25 cellular contexts compared by ENCODE assay signal in genomic region chr2:98436734-98437133, GRCh38. TPM values are rescaled to one million over a fixed set of nuclear protein-coding genes. Genes with fewer than 3 reads are reported as not detected.
DNase-seq lines count a peak whose midpoint lies in the region; ATAC-seq and TF ChIP-seq lines count a peak whose summit lies in the region.
"Had no signal": no experiment of that assay in that cellular context is flagged by ENCODE, and none has a peak within 500 bp of the region (broad histone marks: within the 10 kb centered on the region; RNA-seq: fewer than 3 reads in every experiment).

No MANE protein-coding gene starts in this region.

- no TSS peak for BruUV-seq in Calu3 (replicated peaks; lab: Mats Ljungman, UMichigan)

- H3K9me3 ChIP-seq in HUES48 (ENCODE audit: control insufficient read depth, insufficient read depth, low read length) (peaks cover 38% of the 10 kb centered on the region), heart left ventricle (peaks cover 0 to 51% (median 8%) of the 10 kb centered on the region in 12 donors), lung (ENCODE audit: control insufficient read depth in 2 of 2, insufficient read depth in 1 of 2, low read length in 1 of 2) (no peaks in the 10 kb centered on the region)
- H3K9me3 ChIP-seq: prostate gland, testis had no signal

- intact Hi-C loops in Calu3 (cut with micrococcal nuclease; ENCODE audit: unreplicated experiment) (no loop called here), heart left ventricle (cut with DNase I) (no loop called here), posterior vena cava (cut with DNase I) (no loop called here)

- H3K36me3 Mint-ChIP-seq in Calu3 (ENCODE audit: insufficient read depth, unreplicated experiment): peaks cover 17% of the 10 kb centered on the region

- H3K36me3 ChIP-seq in HUES48 (ENCODE audit: control insufficient read depth, insufficient read depth, low read length) (no peaks in the 10 kb centered on the region), heart left ventricle (no peaks in the 10 kb centered on the region), lung (ENCODE audit: control insufficient read depth in 2 of 2, insufficient read depth in 2 of 2, low read length in 2 of 2) (no peaks in the 10 kb centered on the region)
- H3K36me3 ChIP-seq: prostate gland, vagina had no signal

- H3K4me1 ChIP-seq in HUES48 (ENCODE audit: control insufficient read depth, insufficient read depth, low read length) (peaks cover 14% of the 10 kb centered on the region), heart left ventricle (peaks cover 0 to 14% (median 0%) of the 10 kb centered on the region in 12 donors), lung (ENCODE audit: control insufficient read depth in 2 of 2, insufficient read depth in 2 of 2, low read length in 2 of 2) (no peaks in the 10 kb centered on the region)
- H3K4me1 ChIP-seq: prostate gland, testis, vagina had no signal

- H3K4me3 ChIP-seq in HUES48 (ENCODE audit: low read depth, low read length) (0 out of 2 replicates have a peak overlapping the region, but pooled peaks have one; percentile 8), heart left ventricle (no peak overlapping the region), lung (no peak overlapping the region)
- H3K4me3 ChIP-seq: dorsolateral prefrontal cortex, prostate gland, testis, vagina had no signal

- H3K27ac ChIP-seq in HUES48 (ENCODE audit: low read depth, low read length): no peak overlapping the region
- H3K27ac ChIP-seq in heart left ventricle: peak overlapping the region in 11 of 12 donors; percentile 2 to 72 (median 57)
- H3K27ac ChIP-seq in lung (ENCODE audit: low read depth in 1 of 2, low read length in 1 of 2): no peak overlapping the region
- H3K27ac ChIP-seq: dorsolateral prefrontal cortex, HL-60, prostate gland, testis, vagina had no signal

- H3K9me3 Mint-ChIP-seq in Calu3 (ENCODE audit: low read depth, unreplicated experiment): no peaks in the 10 kb centered on the region

- TF ChIP-seq POLR2A in heart left ventricle (IDR thresholded peaks at IDR 0.05): no peak

- peak overlapping the region; percentile 86 for H3K27ac Mint-ChIP-seq in Calu3 (ENCODE audit: unreplicated experiment)
- H3K27ac Mint-ChIP-seq: activated B cell treated with CpG ODN at 0.5 μM for 24 hours; activated naive CD8-positive, alpha-beta T cell treated with anti-CD3 and anti-CD28 coated beads, Interleukin-2, amount 50 U/mL, for 24 hours had no signal

- peaks cover 54% of the 10 kb centered on the region for H3K4me1 Mint-ChIP-seq in Calu3 (ENCODE audit: low read depth, unreplicated experiment)

- H3K9ac ChIP-seq in HUES48 (ENCODE audit: low read depth, low read length): peak overlapping the region; percentile 20; the same call in 1 of the 2 replicates

- peak; percentile 61 for DNase-seq in Calu3
- peak in 4 of 5 donors; percentile 59 to 67 (median 62) for DNase-seq in heart left ventricle
- DNase-seq in lung (ENCODE audit: low spot score): no peak
- no peak for DNase-seq in NCI-H526 (lab: John Stamatoyannopoulos, UW)
- no peak for DNase-seq in activated gamma-delta T cell (lab: John Stamatoyannopoulos, UW)
- DNase-seq in posterior vena cava (ENCODE audit: low spot score): no peak
- DNase-seq: activated B cell treated with CpG ODN at 0.5 μM for 24 hours; activated CD4-positive, alpha-beta T cell treated with anti-CD3 and anti-CD28 coated beads, Interleukin-2, amount 50 U/mL, for 48 hours; activated effector memory CD4-positive, alpha-beta T cell treated with anti-CD3 and anti-CD28 coated beads, Interleukin-2, amount 50 U/mL, for 16 hours; activated naive CD8-positive, alpha-beta T cell treated with anti-CD3 and anti-CD28 coated beads, Interleukin-2, amount 50 U/mL, for 24 hours; dorsolateral prefrontal cortex; kidney; mammary epithelial cell; NCI-H1048; NCI-H1694 treated with DMSO at 0.1 percent for 48 hours; NCI-H2171; NCI-H524; SIG-M5; stimulated activated naive CD8-positive, alpha-beta T cell treated with anti-CD3 and anti-CD28 coated beads, Interleukin-15, Interleukin-2, amounts not matched to agents 100 U/mL and 50 U/mL, for 24 hours; testis had no signal

- CTCF ChIA-PET in Calu3 (lab: Charles Lee): no interaction called here

- ATAC-seq in heart left ventricle: peak; percentile 86 to 99 (median 90)
- ATAC-seq in lung (ENCODE audit: insufficient read depth, low FRiP score): peak; percentile 47
- no peak for ATAC-seq in HG03025 (IDR thresholded peaks at IDR 0.05; ENCODE audit: low FRiP score, unreplicated experiment)
- ATAC-seq: activated naive CD8-positive, alpha-beta T cell treated with anti-CD3 and anti-CD28 coated beads, Interleukin-2, amount 50 U/mL, for 24 hours; stimulated activated naive CD8-positive, alpha-beta T cell treated with anti-CD3 and anti-CD28 coated beads, Interleukin-15, Interleukin-2, amounts not matched to agents 100 U/mL and 50 U/mL, for 24 hours had no signal

- no peaks in the 10 kb centered on the region for H3K27me3 Mint-ChIP-seq in Calu3 (ENCODE audit: unreplicated experiment)
- H3K27me3 Mint-ChIP-seq: activated B cell treated with CpG ODN at 0.5 μM for 24 hours; activated naive CD8-positive, alpha-beta T cell treated with anti-CD3 and anti-CD28 coated beads, Interleukin-2, amount 50 U/mL, for 24 hours had no signal

- peak overlapping the region; percentile 24 for H3K4me3 Mint-ChIP-seq in Calu3 (ENCODE audit: low read depth, unreplicated experiment)
- H3K4me3 Mint-ChIP-seq: activated B cell treated with CpG ODN at 0.5 μM for 24 hours; activated naive CD8-positive, alpha-beta T cell treated with anti-CD3 and anti-CD28 coated beads, Interleukin-2, amount 50 U/mL, for 24 hours had no signal

- TF ChIP-seq CTCF in Calu3 (IDR thresholded peaks at IDR 0.05; ENCODE audit: unreplicated experiment) (no peak), heart left ventricle (IDR thresholded peaks at IDR 0.05) (no peak), lung (IDR thresholded peaks at IDR 0.05; ENCODE audit: control extremely low read depth, extremely low read depth) (no peak)

- no peaks in the 10 kb centered on the region for H3K27me3 ChIP-seq in HUES48 (ENCODE audit: control insufficient read depth, insufficient read depth, low read length)
- H3K27me3 ChIP-seq in heart left ventricle: no peaks in the 10 kb centered on the region
- H3K27me3 ChIP-seq in lung (ENCODE audit: control insufficient read depth, insufficient read depth): no peaks in the 10 kb centered on the region
- H3K27me3 ChIP-seq: testis, vagina had no signal

- 42 to 55% (median 49%) methylated on average over 4 of the region's 4 CpGs for WGBS in heart left ventricle, 4 donors
- WGBS in lung, 2 donors: 70 to 79% methylated on average over 4 of the region's 4 CpGs

RNA-seq across cellular contexts. Expression of gene INPP4A, which starts 7.9 kb away (rescaled TPM):
- total RNA-seq in Calu3 (2022): 26.7 and 28.2 TPM in 2 replicates
- 10 to 100 TPM; 15.2 to 30.5 (median 20.6) TPM for total RNA-seq in heart left ventricle
- 1 to 10 TPM; 5.1 to 8.7 TPM for polyA plus RNA-seq in heart left ventricle
- total RNA-seq in lung: 10 to 100 TPM; 28.8 to 43.3 TPM
- 10 to 100 TPM in 1 of 2 donors, 1 to 10 TPM in 1; 8.0 to 10.9 TPM for polyA plus RNA-seq in lung
- total RNA-seq in posterior vena cava: 10 to 100 TPM; 31.5 to 42.9 TPM

Comparison
In these comparisons a context has a peak if more than half of its experiments do, and no peak if none do; other contexts are left out.
1. DNase-seq: peak in Calu3 (single experiment) and heart left ventricle (4 of 5); none in lung (single experiment), NCI-H526 (0 of 2), activated gamma-delta T cell (single experiment) and posterior vena cava (single experiment).
2. H3K27ac ChIP-seq: peak in heart left ventricle (11 of 12); none in HUES48 (single experiment) and lung (0 of 2).